18 cellular contexts compared by ENCODE assay signal in genomic region chr16:85367485-85367884, GRCh38.
"Had no signal": no experiment of that assay in that cellular context is flagged by ENCODE, and none has a peak within 500 bp of the region (broad histone marks: within the 10 kb centered on the region; RNA-seq: fewer than 3 reads in every experiment).

No MANE protein-coding gene starts in this region.

- FAIRE-seq: endometrium, kidney, pancreas had no signal

- H3K9me3 ChIP-seq: pancreas had no signal

- H3K36me3 ChIP-seq: pancreas, spleen had no signal

- H3K4me3 ChIP-seq: lung, pancreas, spleen had no signal

- ATAC-seq: activated T-cell treated with anti-CD3 and anti-CD28 coated beads, Interleukin-2, amount 50 U/mL, for 72 hours; pancreas had no signal

- H3K27me3 ChIP-seq: pancreas had no signal

- H3K27ac ChIP-seq: pancreas, spleen, WERI-Rb-1 had no signal

- DNase-seq: activated CD4-positive, alpha-beta T cell treated with anti-CD3 and anti-CD28 coated beads for 1 hour; activated effector memory CD4-positive, alpha-beta T cell treated with anti-CD3 and anti-CD28 coated beads, Interleukin-2, amount 50 U/mL, for 16 hours; activated naive CD4-positive, alpha-beta T cell treated with anti-CD3 and anti-CD28 coated beads, Interleukin-2, amount 50 U/mL, for 16 hours; activated T-cell treated with anti-CD3 and anti-CD28 coated beads, Interleukin-2, amount 50 U/mL, for 72 hours; aorta; cerebellar nuclear complex; cortex of kidney; erythroblast; foreskin melanocyte; head of caudate nucleus; kidney; naive B cell; pancreas; spleen; stimulated activated naive CD4-positive, alpha-beta T cell; WERI-Rb-1 had no signal
